9 cellular contexts compared by ENCODE assay signal in genomic region chr10:11164806-11165590, GRCh38.
DNase-seq lines count a peak whose midpoint lies in the region; ATAC-seq and TF ChIP-seq lines count a peak whose summit lies in the region.
"Had no signal": no experiment of that assay in that cellular context is flagged by ENCODE, and none has a peak within 500 bp of the region (broad histone marks: within the 10 kb centered on the region; RNA-seq: fewer than 3 reads in every experiment).

No MANE protein-coding gene starts in this region.

- no peak overlapping the region for H3K27ac Mint-ChIP-seq in activated T-helper 17 cell treated with anti-CD3 and anti-CD28 coated beads, Interleukin-2, amount 50 U/mL, for 72 hours
- peak overlapping the region; percentile 91 for H3K27ac Mint-ChIP-seq in neural crest cell (ENCODE audit: unreplicated experiment)

- TF ChIP-seq CTCF in fibroblast of pulmonary artery (IDR thresholded peaks at IDR 0.05; ENCODE audit: low read length, missing control alignments), result no peak
- no peak for TF ChIP-seq CTCF in neural crest cell (conservative IDR thresholded peaks at IDR 0.05)

- DNase-seq in DMS 273 (lab: John Stamatoyannopoulos, UW; ENCODE audit: unreplicated experiment) (peak; percentile 78), HCEC 1CT (peak; percentile 63), NOMO-1 treated with dmso at 0.1 percent for 144 hours (lab: John Stamatoyannopoulos, UW; ENCODE audit: unreplicated experiment) (peak; percentile 26), fibroblast of pulmonary artery (ENCODE audit: low read depth) (peak; percentile 79), neural crest cell (ENCODE audit: low read depth, low spot score) (peak; percentile 57), NCI-H526 (lab: John Stamatoyannopoulos, UW) (no peak)

- peak; percentile 68 for ATAC-seq in activated T-helper 17 cell treated with anti-CD3 and anti-CD28 coated beads, Interleukin-2, amount 50 U/mL, for 72 hours (replicated peaks)

- peaks cover 45% of the 10 kb centered on the region for H3K4me1 ChIP-seq in thymus (ENCODE audit: control insufficient read depth, insufficient read depth, low read length)
- H3K4me1 ChIP-seq: SJSA1 had no signal

- under 1% methylated on average over 38 of the region's 38 CpGs for WGBS in thymus

- no peaks in the 10 kb centered on the region for H3K9me3 ChIP-seq in thymus (ENCODE audit: control insufficient read depth)
- H3K9me3 ChIP-seq: SJSA1 had no signal

- H3K4me3 ChIP-seq in fibroblast of pulmonary artery (replicated peaks; ENCODE audit: low read depth, low read length) (peak overlapping the region; percentile 58), thymus (ENCODE audit: low read length) (peak overlapping the region; percentile 78)
- H3K4me3 ChIP-seq: SJSA1 had no signal

- peak overlapping the region; percentile 97 for H3K27ac ChIP-seq in thymus (ENCODE audit: low read depth)
- H3K27ac ChIP-seq: SJSA1 had no signal

- H3K4me1 Mint-ChIP-seq in activated T-helper 17 cell treated with anti-CD3 and anti-CD28 coated beads, Interleukin-2, amount 50 U/mL, for 72 hours, result peaks cover 31% of the 10 kb centered on the region
- peaks cover 53% of the 10 kb centered on the region for H3K4me1 Mint-ChIP-seq in neural crest cell

- H3K27me3 ChIP-seq in thymus (ENCODE audit: control insufficient read depth, insufficient read depth), result no peaks in the 10 kb centered on the region

- H3K36me3 Mint-ChIP-seq in activated T-helper 17 cell treated with anti-CD3 and anti-CD28 coated beads, Interleukin-2, amount 50 U/mL, for 72 hours (ENCODE audit: low read depth), result peaks cover 12% of the 10 kb centered on the region
- H3K36me3 Mint-ChIP-seq in neural crest cell (ENCODE audit: low read depth), result peaks cover 11% of the 10 kb centered on the region

- H3K9me3 Mint-ChIP-seq in activated T-helper 17 cell treated with anti-CD3 and anti-CD28 coated beads, Interleukin-2, amount 50 U/mL, for 72 hours, result peaks cover 4% of the 10 kb centered on the region
- H3K9me3 Mint-ChIP-seq in neural crest cell, result no peaks in the 10 kb centered on the region

- H3K27me3 Mint-ChIP-seq in activated T-helper 17 cell treated with anti-CD3 and anti-CD28 coated beads, Interleukin-2, amount 50 U/mL, for 72 hours, result no peaks in the 10 kb centered on the region
- H3K27me3 Mint-ChIP-seq in neural crest cell (ENCODE audit: low read depth), result no peaks in the 10 kb centered on the region

- H3K36me3 ChIP-seq in thymus (ENCODE audit: control insufficient read depth, insufficient read depth), result peaks cover 4% of the 10 kb centered on the region
- H3K36me3 ChIP-seq: SJSA1 had no signal

- no peak overlapping the region for H3K4me3 Mint-ChIP-seq in activated T-helper 17 cell treated with anti-CD3 and anti-CD28 coated beads, Interleukin-2, amount 50 U/mL, for 72 hours
- peak overlapping the region; percentile 95 for H3K4me3 Mint-ChIP-seq in neural crest cell

Comparison
In these comparisons a context has a peak if more than half of its experiments do, and no peak if none do; other contexts are left out.
1. DNase-seq: peak in DMS 273 (single experiment), HCEC 1CT (single experiment), NOMO-1 treated with dmso at 0.1 percent for 144 hours (single experiment), fibroblast of pulmonary artery (single experiment) and neural crest cell (single experiment); none in NCI-H526 (0 of 2).